In genomic region chr5:176413255-176413565, GRCh38 we compare ENCODE assay signal across 1 cellular context.
TF ChIP-seq lines count a peak whose summit lies in the region.

No MANE protein-coding gene starts in this region.

TF ChIP-seq in HepG2, 621 proteins besides CTCF, POLR2A, EP300 and RAD21:
- TF ChIP-seq KLF16 (CRISPR knock-in tag; IDR thresholded peaks at IDR 0.05) = no peak
- no peak for TF ChIP-seq HNF4G (IDR thresholded peaks at IDR 0.05; ENCODE audit: borderline replicate concordance, low read depth, low read length)
- no peak for TF ChIP-seq HNF4G (CRISPR knock-in tag; IDR thresholded peaks at IDR 0.05; ENCODE audit: borderline replicate concordance, low read depth)
- no peak for TF ChIP-seq MAFG (CRISPR knock-in tag; IDR thresholded peaks at IDR 0.05)
- no peak for TF ChIP-seq ZNF496 (CRISPR knock-in tag; IDR thresholded peaks at IDR 0.05; ENCODE audit: insufficient replicate concordance)
- no peak for TF ChIP-seq E2F5 (CRISPR knock-in tag; conservative IDR thresholded peaks at IDR 0.05)
- TF ChIP-seq TFDP1 (CRISPR knock-in tag; IDR thresholded peaks at IDR 0.05; ENCODE audit: borderline replicate concordance) = no peak
- no peak for TF ChIP-seq ZNF850 (CRISPR knock-in tag; conservative IDR thresholded peaks at IDR 0.05)
- no peak for TF ChIP-seq MTF2 (CRISPR knock-in tag; IDR thresholded peaks at IDR 0.05; ENCODE audit: borderline replicate concordance)
- TF ChIP-seq FOXO1 (CRISPR knock-in tag; IDR thresholded peaks at IDR 0.05) = no peak
